8 cellular contexts compared by ENCODE assay signal in the genomic region with DNA sequence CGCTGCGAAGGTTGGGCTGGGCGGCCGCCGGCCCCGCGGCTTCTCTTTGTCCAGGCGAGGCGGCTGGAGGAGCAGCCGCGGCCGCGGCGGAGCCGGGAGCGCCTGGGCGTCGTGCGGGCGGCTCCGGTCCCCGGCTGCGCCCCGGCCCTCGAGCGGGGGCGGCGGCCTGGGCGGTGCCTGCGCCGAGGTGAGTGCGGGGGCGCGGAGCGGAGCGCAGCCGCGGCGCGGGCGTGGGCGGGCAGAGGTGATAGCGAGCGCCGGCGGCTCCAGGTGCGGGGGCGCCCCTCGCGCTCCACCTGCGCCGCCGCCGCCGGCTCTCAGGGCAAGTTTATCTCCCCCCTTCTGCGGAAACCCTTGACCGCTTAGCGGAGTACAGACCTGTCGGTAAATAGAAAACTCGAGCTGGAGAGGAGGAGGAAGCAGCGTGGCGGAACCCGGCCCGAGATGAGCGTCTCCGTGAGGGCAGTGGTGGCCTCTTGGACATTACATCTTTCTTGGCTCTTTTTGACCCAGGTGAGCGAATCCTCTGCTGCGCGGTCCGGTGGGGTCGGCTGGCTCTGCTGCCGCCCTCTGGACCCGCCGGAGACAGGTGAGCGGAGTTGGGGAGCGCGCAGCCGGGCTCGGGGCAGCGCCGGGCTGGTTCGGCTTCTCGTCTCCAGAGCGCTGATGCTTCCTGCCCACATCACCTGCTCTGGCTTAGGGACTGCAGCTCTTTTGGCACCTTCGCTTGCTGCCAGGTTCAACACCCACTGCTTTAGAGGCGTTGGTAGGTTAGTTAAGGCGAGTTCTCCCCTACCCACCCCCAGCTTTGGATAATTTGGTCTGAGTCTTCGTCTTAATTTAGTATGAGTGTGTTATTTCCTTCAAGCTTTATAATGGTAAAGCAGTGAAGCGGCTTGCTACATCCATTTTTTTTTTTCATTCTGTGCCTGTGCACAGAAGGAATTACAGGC. TPM values are rescaled to one million over a fixed set of nuclear protein-coding genes. Genes with fewer than 3 reads are reported as not detected.
A peak's percentile ranks its signal among the peaks of the same experiment; 100 is the strongest.
DNase-seq lines count a peak whose midpoint lies in the region; ATAC-seq and TF ChIP-seq lines count a peak whose summit lies in the region.

TSS of gene MTUS2 (plus strand) at position 241 of the 953 bp plus-strand sequence.

- H4K20me1 ChIP-seq in H9 (ENCODE audit: control insufficient read depth, insufficient read depth, insufficient read length): no peaks in the 10 kb centered on the region

- H4K8ac ChIP-seq in H9 (replicated peaks; ENCODE audit: insufficient read length, low read depth, low read length) (no peak within 1 kb of the TSS), mesendoderm (ENCODE audit: low read depth, low read length) (no peak within 1 kb of the TSS)

- H3K36me3 ChIP-seq in SK-N-MC (ENCODE audit: insufficient read depth, low read length): no peaks in the 10 kb centered on the region
- no peaks in the 10 kb centered on the region for H3K36me3 ChIP-seq in mesendoderm (ENCODE audit: control insufficient read depth, insufficient read depth, low read length)
- no peaks in the 10 kb centered on the region for H3K36me3 ChIP-seq in thymus (ENCODE audit: control insufficient read depth, insufficient read depth)

- H3K4me3 ChIP-seq in SK-N-MC: peak within 1 kb of the TSS; percentile 49; the same call in 1 of the 2 replicates
- peak within 1 kb of the TSS; percentile 79 for H3K4me3 ChIP-seq in coronary artery
- H3K4me3 ChIP-seq in mesendoderm (ENCODE audit: low read length): peak within 1 kb of the TSS; percentile 27
- peak within 1 kb of the TSS; percentile 34 for H3K4me3 ChIP-seq in thymus (ENCODE audit: low read length)

- no peak within 1 kb of the TSS for H3K27ac ChIP-seq in H9 (ENCODE audit: insufficient read length, low read depth, low read length)
- H3K27ac ChIP-seq in SK-N-MC: no peak within 1 kb of the TSS
- H3K27ac ChIP-seq in coronary artery: peak within 1 kb of the TSS; percentile 34 to 78
- no peak within 1 kb of the TSS for H3K27ac ChIP-seq in mesendoderm (ENCODE audit: low read depth, low read length)
- H3K27ac ChIP-seq in thymus (ENCODE audit: low read depth): no peak within 1 kb of the TSS

- H3K27me3 ChIP-seq in H9 (ENCODE audit: insufficient read depth, low read length) (peaks cover 17% of the 10 kb centered on the region), mesendoderm (ENCODE audit: insufficient read depth, low read length, poor library complexity) (peaks cover 12% of the 10 kb centered on the region), thymus (ENCODE audit: control insufficient read depth, insufficient read depth) (peaks cover 28% of the 10 kb centered on the region)

- H3K4me1 Mint-ChIP-seq in H9: peaks cover 8 to 11% of the 10 kb centered on the region in 2 experiments; a peak in 3 of 4 replicates

- H3K23ac ChIP-seq in H9 (ENCODE audit: insufficient read length, low read depth, low read length): no peak within 1 kb of the TSS
- H3K23ac ChIP-seq in mesendoderm (ENCODE audit: low read length): no peak within 1 kb of the TSS

- H3K27ac Mint-ChIP-seq in H9: no peak within 1 kb of the TSS

- H2AK5ac ChIP-seq in H9 (ENCODE audit: insufficient read length, low read length): no peak within 1 kb of the TSS
- H2AK5ac ChIP-seq in mesendoderm (ENCODE audit: low read length): no peak within 1 kb of the TSS

- DNase-seq in Caki2 (ENCODE audit: low read depth): peak; percentile 8
- peak; percentile 72 for DNase-seq in H9
- no peak for DNase-seq in SK-N-MC (ENCODE audit: low read depth, low spot score)
- no peak for DNase-seq in coronary artery (ENCODE audit: low spot score)
- peak; percentile 38 for DNase-seq in mesendoderm
- no peak for DNase-seq in RKO (ENCODE audit: low spot score)

- no peak within 1 kb of the TSS for H2BK20ac ChIP-seq in H9 (ENCODE audit: low read depth, low read length, poor library complexity, severe bottlenecking)

- H3K4me2 ChIP-seq in H9 (ENCODE audit: insufficient read depth, insufficient read length, low read length): peak within 1 kb of the TSS; percentile 78
- H3K4me2 ChIP-seq in mesendoderm (ENCODE audit: low read length): peak within 1 kb of the TSS; percentile 94

- H4K91ac ChIP-seq in H9 (ENCODE audit: insufficient read length, low read depth, low read length): no peak within 1 kb of the TSS

- no peak within 1 kb of the TSS for H3K56ac ChIP-seq in H9 (ENCODE audit: insufficient read length, low read depth, low read length)
- H3K56ac ChIP-seq in mesendoderm (ENCODE audit: low read length): peak within 1 kb of the TSS; percentile 71

- no peak within 1 kb of the TSS for H3K9ac ChIP-seq in H9 (ENCODE audit: extremely low read depth, insufficient read length, low read length)
- H3K9ac ChIP-seq in SK-N-MC (ENCODE audit: insufficient read length): no peak within 1 kb of the TSS
- H3K9ac ChIP-seq in mesendoderm (ENCODE audit: low read length): peak within 1 kb of the TSS; percentile 58

- peak within 1 kb of the TSS; percentile 27 for H2AFZ ChIP-seq in H9 (ENCODE audit: low read length)

- no peak within 1 kb of the TSS for H3K14ac ChIP-seq in H9 (ENCODE audit: insufficient read depth, low read length)

- H3K79me1 ChIP-seq in H9 (ENCODE audit: insufficient read depth, low read depth, low read length, poor library complexity, severe bottlenecking): no peaks in the 10 kb centered on the region
- no peaks in the 10 kb centered on the region for H3K79me1 ChIP-seq in mesendoderm (ENCODE audit: low read length)

- H3K9me3 Mint-ChIP-seq in H9: peaks cover 10 to 14% of the 10 kb centered on the region in 2 experiments

- no peaks in the 10 kb centered on the region for H3K4me1 ChIP-seq in H9 (ENCODE audit: insufficient read depth, low read length)
- no peaks in the 10 kb centered on the region for H3K4me1 ChIP-seq in mesendoderm (ENCODE audit: control insufficient read depth, low read depth, low read length)
- no peaks in the 10 kb centered on the region for H3K4me1 ChIP-seq in thymus (ENCODE audit: control insufficient read depth, insufficient read depth, low read length)

- H2BK5ac ChIP-seq in H9 (ENCODE audit: insufficient read length, low read length) (no peak within 1 kb of the TSS), mesendoderm (ENCODE audit: low read length) (no peak within 1 kb of the TSS)

- TF ChIP-seq CTCF in H9 (conservative IDR thresholded peaks at IDR 0.05): 0 out of 3 replicates have a peak, but pooled peaks have one; percentile 17
- no peak for TF ChIP-seq CTCF in coronary artery (IDR thresholded peaks at IDR 0.05)

- H4K5ac ChIP-seq in H9 (ENCODE audit: insufficient read length, low read depth, low read length) (no peak within 1 kb of the TSS), mesendoderm (ENCODE audit: low read length) (no peak within 1 kb of the TSS)

- ATAC-seq in GM19452 (IDR thresholded peaks at IDR 0.05; ENCODE audit: unreplicated experiment): no peak

- WGBS in H9 (ENCODE audit: extremely low coverage, insufficient read length, low lambda C conversion rate): no CpG with 5 or more reads among the region's 89 CpGs
- no CpG with 5 or more reads among the region's 89 CpGs for WGBS in mesendoderm (ENCODE audit: extremely low coverage, insufficient coverage, low lambda C conversion rate)
- WGBS in thymus: 1% methylated on average over 89 of the region's 89 CpGs

- no peak within 1 kb of the TSS for H2BK12ac ChIP-seq in H9 (ENCODE audit: insufficient read length, low read depth, low read length)

- H3K9me3 ChIP-seq in H9 (ENCODE audit: control insufficient read depth, low read depth, low read length) (no peaks in the 10 kb centered on the region), SK-N-MC (ENCODE audit: low read depth, low read length) (no peaks in the 10 kb centered on the region), thymus (ENCODE audit: control insufficient read depth) (no peaks in the 10 kb centered on the region)

- peak within 1 kb of the TSS; percentile 73 to 90 for H3K4me3 Mint-ChIP-seq in H9

- H3K36me3 Mint-ChIP-seq in H9 (ENCODE audit: insufficient read depth in 1 of 3, low read depth in 3 of 3): peaks cover 0 to 2% (median 0%) of the 10 kb centered on the region in 3 experiments; a peak in 2 of 7 replicates

- H2BK15ac ChIP-seq in H9 (ENCODE audit: low read depth, low read length): no peak within 1 kb of the TSS
- no peak within 1 kb of the TSS for H2BK15ac ChIP-seq in mesendoderm (replicated peaks; ENCODE audit: low read depth)

- H3T11ph ChIP-seq in H9 (ENCODE audit: low read length): no peak within 1 kb of the TSS

- peaks cover 11% of the 10 kb centered on the region for H3K23me2 ChIP-seq in H9 (ENCODE audit: insufficient read length, low read depth, low read length, poor library complexity, severe bottlenecking)

- in situ Hi-C loops in Caki2 (cut with HindIII; ENCODE audit: low pct_unique_long_range_greater_than_20kb, low sequenced_read_pairs): no loop called here

- H2BK120ac ChIP-seq in H9 (ENCODE audit: low read depth, low read length, poor library complexity, severe bottlenecking): no peak within 1 kb of the TSS
- H2BK120ac ChIP-seq in mesendoderm (ENCODE audit: low read depth, low read length): no peak within 1 kb of the TSS

- no peak within 1 kb of the TSS for H3K18ac ChIP-seq in H9 (ENCODE audit: insufficient read length, low read depth, low read length)
- H3K18ac ChIP-seq in mesendoderm (ENCODE audit: low read length): peak within 1 kb of the TSS; percentile 82

- peaks cover 81% of the 10 kb centered on the region for H3K27me3 Mint-ChIP-seq in H9 (ENCODE audit: low read depth)

- H3K4ac ChIP-seq in H9 (ENCODE audit: low read depth, low read length) (no peak within 1 kb of the TSS), mesendoderm (ENCODE audit: low read depth, low read length) (no peak within 1 kb of the TSS)

- H3K79me2 ChIP-seq in H9 (ENCODE audit: insufficient read depth, low read length) (no peaks in the 10 kb centered on the region), mesendoderm (ENCODE audit: control insufficient read depth, insufficient read depth, low read length) (no peaks in the 10 kb centered on the region)

RNA-seq across cellular contexts. Expression of gene MTUS2, which starts in this region (rescaled TPM):
- not detected in 2 replicates for total RNA-seq in Caki2 (2014; rRNA removed; shearing (Covaris generic); ENCODE audit: low replicate concordance)
- 0.35 and 0.42 TPM in 2 replicates for total RNA-seq in H9 (2021)
- 0.14 TPM for polyA plus RNA-seq in mesendoderm (2013, experiment 1 of 2)
- 0.17 TPM for polyA plus RNA-seq in mesendoderm (2013, experiment 2 of 2)
- 0.18 TPM for polyA plus RNA-seq in thymus

Comparison
In these comparisons a context has a peak if more than half of its experiments do, and no peak if none do; other contexts are left out.
1. Peak in DNase-seq in Caki2; RNA of the gene not detected or under 1 TPM.
2. Peak in DNase-seq and H3K4me2 ChIP-seq in H9; RNA of the gene not detected or under 1 TPM.
3. H3K27ac ChIP-seq: peak in coronary artery (2 of 2); none in H9 (single experiment), SK-N-MC (single experiment), mesendoderm (single experiment) and thymus (single experiment).
4. H3K4me3 ChIP-seq: peak in every context shown above with its lines; median percentile 79 in coronary artery; 49 in SK-N-MC; 34 in thymus; 27 in mesendoderm.